In genomic region chr14:35193161-35193560, GRCh38 we compare ENCODE assay signal across 31 cellular contexts.
"Had no signal": no experiment of that assay in that cellular context is flagged by ENCODE, and none has a peak within 500 bp of the region (broad histone marks: within the 10 kb centered on the region; RNA-seq: fewer than 3 reads in every experiment).

No MANE protein-coding gene starts in this region.

- H3K4me3 ChIP-seq: adrenal gland, body of pancreas, breast epithelium had no signal

- H3K9me3 ChIP-seq: adrenal gland, body of pancreas, breast epithelium had no signal

- H3K36me3 ChIP-seq: adrenal gland, breast epithelium had no signal

- ATAC-seq: activated CD8-positive, alpha-beta T cell treated with anti-CD3 and anti-CD28 coated beads for 36 hours; activated naive CD4-positive, alpha-beta T cell treated with anti-CD3 and anti-CD28 coated beads, Interleukin-2, amount 50 U/mL, for 72 hours; activated T-cell treated with anti-CD3 and anti-CD28 coated beads, Interleukin-2, amount 50 U/mL, for 4 hours; activated T-cell treated with anti-CD3 and anti-CD28 coated beads, Interleukin-2, amount 50 U/mL, for 72 hours; activated T-helper 17 cell treated with anti-CD3 and anti-CD28 coated beads, Interleukin-2, amount 50 U/mL, for 72 hours; body of pancreas had no signal

- DNase-seq: activated B cell treated with CpG ODN at 0.5 μM for 24 hours; activated CD4-positive, alpha-beta memory T cell treated with anti-CD3 and anti-CD28 coated beads for 36 hours; activated CD4-positive, alpha-beta T cell treated with anti-CD3 and anti-CD28 coated beads for 4 hours; activated CD4-positive, alpha-beta T cell treated with anti-CD3 and anti-CD28 coated beads, Interleukin-2, amount 10 ng/mL, durations not matched to agents 24 days and 14 days; activated CD4-positive, alpha-beta T cell treated with anti-CD3 and anti-CD28 coated beads, Interleukin-2, amount 50 U/mL, for 1 hour; activated CD4-positive, alpha-beta T cell treated with anti-CD3 and anti-CD28 coated beads, Interleukin-2, amount 50 U/mL, for 4 hours; activated CD4-positive, CD25-positive, alpha-beta regulatory T cell treated with anti-CD3 and anti-CD28 coated beads, Interleukin-2, amount 50 U/mL, for 72 hours; activated CD8-positive, alpha-beta memory T cell treated with anti-CD3 and anti-CD28 coated beads, Interleukin-2, amount 50 U/mL, for 4 hours; activated CD8-positive, alpha-beta T cell treated with anti-CD3 and anti-CD28 coated beads for 36 hours; activated effector memory CD4-positive, alpha-beta T cell treated with anti-CD3 and anti-CD28 coated beads, Interleukin-2, amount 50 U/mL, for 16 hours; activated gamma-delta T cell treated with Interleukin-2 at 50 U/mL for 16 hours; activated naive CD4-positive, alpha-beta T cell; activated naive CD4-positive, alpha-beta T cell treated with anti-CD3 and anti-CD28 coated beads for 36 hours; activated naive CD4-positive, alpha-beta T cell treated with anti-CD3 and anti-CD28 coated beads, Interleukin-2, amount 50 U/mL, for 16 hours; activated naive CD8-positive, alpha-beta T cell treated with anti-CD3 and anti-CD28 coated beads for 36 hours; activated T-cell treated with anti-CD3 and anti-CD28 coated beads for 4 hours; activated T-cell treated with anti-CD3 and anti-CD28 coated beads, Interleukin-2, amount 50 U/mL, for 1 hour; activated T-cell treated with anti-CD3 and anti-CD28 coated beads, Interleukin-2, amount 50 U/mL, for 4 hours; activated T-cell treated with anti-CD3 and anti-CD28 coated beads, Interleukin-2, amount 50 U/mL, for 72 hours; adrenal gland; amniotic stem cell; body of pancreas; brain microvascular endothelial cell; central memory CD4-positive, alpha-beta T cell; T-helper 1 cell; T-helper 2 cell; T-helper 9 cell had no signal

- H3K4me1 ChIP-seq: breast epithelium had no signal

- H3K27me3 ChIP-seq: adrenal gland, body of pancreas, brain microvascular endothelial cell, breast epithelium had no signal

- H3K27ac ChIP-seq: adrenal gland, body of pancreas, brain microvascular endothelial cell, breast epithelium, VCaP had no signal
